Comparison of ENCODE assay signal across 1 cellular context in the genomic region with DNA sequence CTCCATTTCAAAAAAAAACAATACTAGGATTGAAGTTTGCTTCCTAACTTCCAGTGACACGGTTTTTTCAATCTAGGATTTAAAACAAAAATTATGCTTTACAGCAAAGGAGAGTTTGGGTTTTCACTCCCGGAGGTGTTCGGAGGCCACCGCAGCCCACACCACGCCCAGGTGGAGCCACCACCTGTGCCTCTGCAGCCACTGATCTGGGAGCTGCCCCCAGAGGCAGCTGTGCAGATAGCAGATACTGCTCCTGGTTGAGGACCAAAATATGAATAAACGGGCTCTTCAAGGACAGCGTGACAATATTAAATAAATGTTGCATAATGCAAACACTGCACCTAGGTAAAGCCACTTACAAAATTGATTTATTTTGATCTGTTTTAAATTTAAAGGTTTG.
TF ChIP-seq lines count a peak whose summit lies in the region.

No MANE protein-coding gene starts in this region.

TF ChIP-seq in K562, 482 proteins besides CTCF, POLR2A, EP300 and RAD21:
- TF ChIP-seq, protein P1, sequence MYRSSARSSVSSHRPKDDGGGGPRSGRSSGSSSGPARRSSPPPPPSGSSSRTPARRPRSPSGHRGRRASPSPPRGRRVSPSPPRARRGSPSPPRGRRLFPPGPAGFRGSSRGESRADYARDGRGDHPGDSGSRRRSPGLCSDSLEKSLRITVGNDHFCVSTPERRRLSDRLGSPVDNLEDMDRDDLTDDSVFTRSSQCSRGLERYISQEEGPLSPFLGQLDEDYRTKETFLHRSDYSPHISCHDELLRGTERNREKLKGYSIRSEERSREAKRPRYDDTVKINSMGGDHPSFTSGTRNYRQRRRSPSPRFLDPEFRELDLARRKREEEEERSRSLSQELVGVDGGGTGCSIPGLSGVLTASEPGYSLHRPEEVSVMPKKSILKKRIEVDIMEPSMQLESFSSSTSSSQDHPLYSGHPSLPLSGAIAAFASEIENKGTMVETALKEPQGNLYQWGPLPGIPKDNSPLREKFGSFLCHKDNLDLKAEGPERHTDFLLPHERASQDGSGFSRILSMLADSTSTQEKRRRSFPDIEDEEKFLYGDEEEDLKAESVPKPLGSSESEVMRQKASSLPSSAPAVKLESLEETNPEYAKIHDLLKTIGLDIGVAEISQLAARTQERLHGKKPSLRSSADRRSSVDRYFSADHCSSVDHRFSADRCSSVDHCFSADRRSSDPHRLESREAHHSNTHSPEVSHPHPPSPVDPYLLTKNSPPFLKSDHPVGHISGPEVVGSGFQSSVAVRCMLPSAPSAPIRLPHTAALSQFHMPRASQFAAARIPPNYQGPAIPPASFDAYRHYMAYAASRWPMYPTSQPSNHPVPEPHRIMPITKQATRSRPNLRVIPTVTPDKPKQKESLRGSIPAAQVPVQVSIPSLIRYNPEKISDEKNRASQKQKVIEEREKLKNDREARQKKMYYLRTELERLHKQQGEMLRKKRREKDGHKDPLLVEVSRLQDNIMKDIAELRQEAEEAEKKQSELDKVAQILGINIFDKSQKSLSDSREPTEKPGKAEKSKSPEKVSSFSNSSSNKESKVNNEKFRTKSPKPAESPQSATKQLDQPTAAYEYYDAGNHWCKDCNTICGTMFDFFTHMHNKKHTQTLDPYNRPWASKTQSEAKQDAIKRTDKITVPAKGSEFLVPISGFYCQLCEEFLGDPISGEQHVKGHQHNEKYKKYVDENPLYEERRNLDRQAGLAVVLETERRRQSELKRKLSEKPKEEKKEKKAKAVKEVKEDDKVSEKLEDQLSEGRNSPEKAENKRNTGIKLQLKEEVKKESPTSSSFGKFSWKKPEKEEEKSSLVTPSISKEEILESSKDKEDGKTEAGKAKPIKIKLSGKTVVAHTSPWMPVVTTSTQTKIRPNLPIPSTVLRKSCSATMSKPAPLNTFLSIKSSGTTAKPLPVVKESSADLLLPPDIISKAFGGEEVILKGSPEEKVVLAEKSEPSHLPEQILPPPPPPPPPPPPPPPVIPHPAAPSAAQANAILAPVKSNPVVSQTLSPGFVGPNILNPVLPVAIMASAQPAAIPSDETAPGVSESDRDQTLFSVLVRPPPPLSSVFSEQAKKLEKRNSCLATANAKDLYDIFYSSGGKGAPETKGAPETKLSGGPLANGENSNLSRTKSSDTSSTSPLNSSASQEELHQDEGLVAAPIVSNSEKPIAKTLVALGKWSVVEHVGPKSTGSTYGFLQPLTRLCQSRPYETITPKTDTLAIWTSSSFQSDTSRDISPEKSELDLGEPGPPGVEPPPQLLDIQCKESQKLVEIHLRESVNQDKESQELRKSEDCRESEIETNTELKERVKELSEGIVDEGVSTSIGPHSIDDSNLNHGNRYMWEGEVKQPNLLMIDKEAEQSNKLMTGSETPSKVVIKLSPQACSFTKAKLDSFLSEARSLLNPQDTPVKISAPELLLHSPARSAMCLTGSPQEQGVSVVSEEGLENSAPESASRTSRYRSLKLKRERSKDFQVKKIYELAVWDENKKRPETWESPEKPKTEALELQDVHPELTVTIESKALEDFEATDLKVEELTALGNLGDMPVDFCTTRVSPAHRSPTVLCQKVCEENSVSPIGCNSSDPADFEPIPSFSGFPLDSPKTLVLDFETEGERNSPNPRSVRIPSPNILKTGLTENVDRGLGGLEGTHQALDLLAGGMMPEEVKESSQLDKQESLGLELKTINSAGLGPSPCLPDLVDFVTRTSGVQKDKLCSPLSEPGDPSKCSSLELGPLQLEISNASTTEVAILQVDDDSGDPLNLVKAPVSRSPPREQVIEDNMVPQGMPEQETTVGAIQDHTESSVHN (IDR thresholded peaks at IDR 0.05; ENCODE audit: borderline replicate concordance in 1 of 2, low read depth in 1 of 2): no peak
- TF ChIP-seq ZNF561 (CRISPR knock-in tag; conservative IDR thresholded peaks at IDR 0.05) (no peak), ARNT (IDR thresholded peaks at IDR 0.05) (no peak), ZNF655 (CRISPR knock-in tag; IDR thresholded peaks at IDR 0.05) (no peak), SMARCA4 (IDR thresholded peaks at IDR 0.05) (no peak), CSDE1 (IDR thresholded peaks at IDR 0.05) (no peak), NR1H2 (CRISPR knock-in tag; IDR thresholded peaks at IDR 0.05) (no peak), RB1 (IDR thresholded peaks at IDR 0.05; ENCODE audit: low read depth) (no peak), ILF3 (IDR thresholded peaks at IDR 0.05; ENCODE audit: borderline replicate concordance) (no peak), SAP30 (IDR thresholded peaks at IDR 0.05; ENCODE audit: borderline replicate concordance, insufficient read depth, low read depth, low read length, poor library complexity, severe bottlenecking) (no peak), CBX2 (IDR thresholded peaks at IDR 0.05; ENCODE audit: insufficient read depth, low read length, poor library complexity, severe bottlenecking) (no peak), NR2C1 (IDR thresholded peaks at IDR 0.05) (no peak), NR2C1 (tag; IDR thresholded peaks at IDR 0.05) (no peak), CAMTA2 (CRISPR knock-in tag; conservative IDR thresholded peaks at IDR 0.05) (no peak), ZSCAN29 (IDR thresholded peaks at IDR 0.05) (no peak), ETV6 (IDR thresholded peaks at IDR 0.05; ENCODE audit: borderline replicate concordance in 1 of 2, low read depth in 2 of 2, low read length in 1 of 2) (no peak), ETV6 (CRISPR knock-in tag; IDR thresholded peaks at IDR 0.05; ENCODE audit: borderline replicate concordance) (no peak), ZNF785 (CRISPR knock-in tag; IDR thresholded peaks at IDR 0.05) (no peak), ZZZ3 (IDR thresholded peaks at IDR 0.05) (no peak), TCF15 (CRISPR knock-in tag; IDR thresholded peaks at IDR 0.05) (no peak), ZNF23 (CRISPR knock-in tag; IDR thresholded peaks at IDR 0.05) (no peak), MYBL2 (IDR thresholded peaks at IDR 0.05; ENCODE audit: low read depth) (no peak), MYBL2 (CRISPR knock-in tag; IDR thresholded peaks at IDR 0.05; ENCODE audit: borderline replicate concordance) (no peak)
